1 cellular context compared by ENCODE assay signal in the genomic region with DNA sequence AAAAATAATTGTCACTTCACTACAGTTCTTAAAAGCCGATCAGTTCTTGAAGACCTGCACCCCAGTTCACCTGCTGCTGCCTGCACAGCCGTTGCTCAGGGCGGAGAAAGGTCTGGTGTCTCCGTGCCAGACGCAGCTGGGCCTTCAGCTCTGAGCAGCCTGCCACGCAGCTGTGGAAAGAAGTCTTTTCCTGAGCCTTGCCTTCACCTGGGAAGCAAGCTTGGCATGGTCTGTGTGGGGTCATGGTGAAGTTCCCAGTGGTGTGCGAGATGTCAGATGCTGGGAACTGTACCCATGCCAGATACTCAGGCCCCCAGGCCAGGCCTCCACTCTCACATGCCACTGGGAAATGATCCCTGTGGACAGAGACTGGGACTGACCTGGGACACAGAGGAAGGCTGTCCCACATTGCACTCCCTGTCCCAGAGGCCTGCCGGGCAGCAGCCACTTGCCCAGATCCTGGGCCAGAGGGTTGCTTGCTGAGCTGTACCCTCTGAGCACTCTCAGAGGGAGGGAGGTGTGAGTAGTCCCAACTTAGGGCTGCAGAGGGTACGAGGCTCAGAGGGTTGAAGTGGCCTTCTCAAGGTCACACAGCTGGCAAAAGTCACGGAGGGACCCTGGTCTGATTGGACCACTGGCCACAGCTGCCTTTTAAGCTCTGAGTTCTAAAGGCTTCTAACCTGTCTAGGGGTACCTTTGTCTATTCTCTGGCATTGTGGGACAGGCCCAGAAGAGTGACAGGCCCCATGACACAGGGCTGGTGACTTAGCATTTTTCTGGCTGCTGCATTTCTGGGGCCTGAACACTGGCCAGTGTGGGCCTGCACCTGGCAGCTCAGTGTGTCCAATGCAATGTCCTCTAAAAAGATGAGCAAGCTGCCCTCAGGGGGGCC.
TF ChIP-seq lines count a peak whose summit lies in the region.

No MANE protein-coding gene starts in this region.

TF ChIP-seq in GM23338, 12 proteins besides CTCF, POLR2A, EP300 and RAD21:
- TF ChIP-seq, protein P1, sequence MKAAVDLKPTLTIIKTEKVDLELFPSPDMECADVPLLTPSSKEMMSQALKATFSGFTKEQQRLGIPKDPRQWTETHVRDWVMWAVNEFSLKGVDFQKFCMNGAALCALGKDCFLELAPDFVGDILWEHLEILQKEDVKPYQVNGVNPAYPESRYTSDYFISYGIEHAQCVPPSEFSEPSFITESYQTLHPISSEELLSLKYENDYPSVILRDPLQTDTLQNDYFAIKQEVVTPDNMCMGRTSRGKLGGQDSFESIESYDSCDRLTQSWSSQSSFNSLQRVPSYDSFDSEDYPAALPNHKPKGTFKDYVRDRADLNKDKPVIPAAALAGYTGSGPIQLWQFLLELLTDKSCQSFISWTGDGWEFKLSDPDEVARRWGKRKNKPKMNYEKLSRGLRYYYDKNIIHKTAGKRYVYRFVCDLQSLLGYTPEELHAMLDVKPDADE (IDR thresholded peaks at IDR 0.05), result no peak
- TF ChIP-seq ZNF331 (CRISPR knock-in tag; IDR thresholded peaks at IDR 0.05; ENCODE audit: low read depth), result no peak
- TF ChIP-seq, protein P2, sequence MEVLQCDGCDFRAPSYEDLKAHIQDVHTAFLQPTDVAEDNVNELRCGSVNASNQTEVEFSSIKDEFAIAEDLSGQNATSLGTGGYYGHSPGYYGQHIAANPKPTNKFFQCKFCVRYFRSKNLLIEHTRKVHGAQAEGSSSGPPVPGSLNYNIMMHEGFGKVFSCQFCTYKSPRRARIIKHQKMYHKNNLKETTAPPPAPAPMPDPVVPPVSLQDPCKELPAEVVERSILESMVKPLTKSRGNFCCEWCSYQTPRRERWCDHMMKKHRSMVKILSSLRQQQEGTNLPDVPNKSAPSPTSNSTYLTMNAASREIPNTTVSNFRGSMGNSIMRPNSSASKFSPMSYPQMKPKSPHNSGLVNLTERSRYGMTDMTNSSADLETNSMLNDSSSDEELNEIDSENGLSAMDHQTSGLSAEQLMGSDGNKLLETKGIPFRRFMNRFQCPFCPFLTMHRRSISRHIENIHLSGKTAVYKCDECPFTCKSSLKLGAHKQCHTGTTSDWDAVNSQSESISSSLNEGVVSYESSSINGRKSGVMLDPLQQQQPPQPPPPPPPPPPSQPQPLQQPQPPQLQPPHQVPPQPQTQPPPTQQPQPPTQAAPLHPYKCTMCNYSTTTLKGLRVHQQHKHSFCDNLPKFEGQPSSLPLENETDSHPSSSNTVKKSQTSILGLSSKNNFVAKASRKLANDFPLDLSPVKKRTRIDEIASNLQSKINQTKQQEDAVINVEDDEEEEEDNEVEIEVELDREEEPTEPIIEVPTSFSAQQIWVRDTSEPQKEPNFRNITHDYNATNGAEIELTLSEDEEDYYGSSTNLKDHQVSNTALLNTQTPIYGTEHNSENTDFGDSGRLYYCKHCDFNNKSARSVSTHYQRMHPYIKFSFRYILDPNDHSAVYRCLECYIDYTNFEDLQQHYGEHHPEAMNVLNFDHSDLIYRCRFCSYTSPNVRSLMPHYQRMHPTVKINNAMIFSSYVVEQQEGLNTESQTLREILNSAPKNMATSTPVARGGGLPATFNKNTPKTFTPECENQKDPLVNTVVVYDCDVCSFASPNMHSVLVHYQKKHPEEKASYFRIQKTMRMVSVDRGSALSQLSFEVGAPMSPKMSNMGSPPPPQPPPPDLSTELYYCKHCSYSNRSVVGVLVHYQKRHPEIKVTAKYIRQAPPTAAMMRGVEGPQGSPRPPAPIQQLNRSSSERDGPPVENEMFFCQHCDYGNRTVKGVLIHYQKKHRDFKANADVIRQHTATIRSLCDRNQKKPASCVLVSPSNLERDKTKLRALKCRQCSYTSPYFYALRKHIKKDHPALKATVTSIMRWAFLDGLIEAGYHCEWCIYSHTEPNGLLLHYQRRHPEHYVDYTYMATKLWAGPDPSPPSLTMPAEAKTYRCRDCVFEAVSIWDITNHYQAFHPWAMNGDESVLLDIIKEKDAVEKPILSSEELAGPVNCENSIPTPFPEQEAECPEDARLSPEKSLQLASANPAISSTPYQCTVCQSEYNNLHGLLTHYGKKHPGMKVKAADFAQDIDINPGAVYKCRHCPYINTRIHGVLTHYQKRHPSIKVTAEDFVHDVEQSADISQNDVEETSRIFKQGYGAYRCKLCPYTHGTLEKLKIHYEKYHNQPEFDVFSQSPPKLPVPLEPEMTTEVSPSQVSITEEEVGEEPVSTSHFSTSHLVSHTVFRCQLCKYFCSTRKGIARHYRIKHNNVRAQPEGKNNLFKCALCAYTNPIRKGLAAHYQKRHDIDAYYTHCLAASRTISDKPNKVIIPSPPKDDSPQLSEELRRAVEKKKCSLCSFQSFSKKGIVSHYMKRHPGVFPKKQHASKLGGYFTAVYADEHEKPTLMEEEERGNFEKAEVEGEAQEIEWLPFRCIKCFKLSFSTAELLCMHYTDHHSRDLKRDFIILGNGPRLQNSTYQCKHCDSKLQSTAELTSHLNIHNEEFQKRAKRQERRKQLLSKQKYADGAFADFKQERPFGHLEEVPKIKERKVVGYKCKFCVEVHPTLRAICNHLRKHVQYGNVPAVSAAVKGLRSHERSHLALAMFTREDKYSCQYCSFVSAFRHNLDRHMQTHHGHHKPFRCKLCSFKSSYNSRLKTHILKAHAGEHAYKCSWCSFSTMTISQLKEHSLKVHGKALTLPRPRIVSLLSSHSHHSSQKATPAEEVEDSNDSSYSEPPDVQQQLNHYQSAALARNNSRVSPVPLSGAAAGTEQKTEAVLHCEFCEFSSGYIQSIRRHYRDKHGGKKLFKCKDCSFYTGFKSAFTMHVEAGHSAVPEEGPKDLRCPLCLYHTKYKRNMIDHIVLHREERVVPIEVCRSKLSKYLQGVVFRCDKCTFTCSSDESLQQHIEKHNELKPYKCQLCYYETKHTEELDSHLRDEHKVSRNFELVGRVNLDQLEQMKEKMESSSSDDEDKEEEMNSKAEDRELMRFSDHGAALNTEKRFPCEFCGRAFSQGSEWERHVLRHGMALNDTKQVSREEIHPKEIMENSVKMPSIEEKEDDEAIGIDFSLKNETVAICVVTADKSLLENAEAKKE (CRISPR knock-in tag; IDR thresholded peaks at IDR 0.05), result no peak
